ENCODE assay signal across 16 cellular contexts in the genomic region with DNA sequence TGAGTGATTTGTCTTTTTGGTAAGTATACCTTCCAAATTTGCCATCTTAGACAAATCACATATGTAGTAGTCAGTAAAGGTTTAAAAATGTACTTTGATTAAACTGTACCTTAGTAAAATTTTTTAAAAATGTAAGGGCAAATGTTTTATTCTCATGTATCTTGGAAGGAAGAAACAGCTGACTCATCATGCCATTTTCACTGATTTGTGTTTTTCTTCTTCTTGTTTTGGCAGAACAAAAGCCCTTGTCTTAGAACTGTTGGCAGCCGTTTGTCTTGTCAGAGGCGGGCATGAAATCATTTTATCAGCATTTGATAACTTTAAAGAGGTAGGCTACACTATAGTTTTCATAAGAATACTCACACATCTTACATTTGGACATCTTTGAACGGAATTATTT.
DNase-seq lines count a peak whose midpoint lies in the region; ATAC-seq, FAIRE-seq and TF ChIP-seq lines count a peak whose summit lies in the region.
"Had no signal": no experiment of that assay in that cellular context is flagged by ENCODE, and none has a peak within 500 bp of the region (broad histone marks: within the 10 kb centered on the region; RNA-seq: fewer than 3 reads in every experiment).

No MANE protein-coding gene starts in this region.

- TF ChIP-seq POLR2A in K562 (conservative IDR thresholded peaks at IDR 0.05) (no peak), prostate gland (IDR thresholded peaks at IDR 0.05) (no peak)

- POLR2A ChIA-PET in K562 (lab: Yijun Ruan, JAX), result interaction anchor here (1.3 kb wide), 1 partner anchor 9 kb away, joined by 3 read pairs; no protein-coding TSS in a partner anchor

- peak overlapping the region; percentile 57 for H3K27ac Mint-ChIP-seq in progenitor cell of endocrine pancreas
- H3K27ac Mint-ChIP-seq: activated CD8-positive, alpha-beta T cell treated with anti-CD3 and anti-CD28 coated beads, Interleukin-2, amount 10 ng/mL, durations not matched to agents 7 days and 5 days had no signal

- TF ChIP-seq EP300 in K562 (IDR thresholded peaks at IDR 0.05; ENCODE audit: low read length), result no peak

- H3K79me2 ChIP-seq in K562 (ENCODE audit: control insufficient read depth, insufficient read depth, low read length), result no peaks in the 10 kb centered on the region

- in situ Hi-C loops in K562 (cut with MboI), result no loop called here

- H3K27ac ChIP-seq in HUES6 (ENCODE audit: low read depth, low read length), result 0 out of 2 replicates have a peak overlapping the region, but pooled peaks have one; percentile 42
- no peak overlapping the region for H3K27ac ChIP-seq in K562 (ENCODE audit: extremely low read depth, low read depth, low read length)
- H3K27ac ChIP-seq in prostate gland, result no peak overlapping the region
- H3K27ac ChIP-seq: coronary artery, esophagus squamous epithelium, stomach, VCaP had no signal

- no peak overlapping the region for H3K4me3 ChIP-seq in HUES6 (ENCODE audit: low read depth, low read length)
- H3K4me3 ChIP-seq in K562, result no peak overlapping the region
- H3K4me3 ChIP-seq in fibroblast of the aortic adventitia (ENCODE audit: low read depth, low read length), result no peak overlapping the region
- no peak overlapping the region for H3K4me3 ChIP-seq in prostate gland
- H3K4me3 ChIP-seq: coronary artery, esophagus squamous epithelium, stomach had no signal

- no peaks in the 10 kb centered on the region for H3K27me3 Mint-ChIP-seq in progenitor cell of endocrine pancreas

- H3K27me3 ChIP-seq in HUES6 (ENCODE audit: control insufficient read depth, insufficient read depth, low read length) (no peaks in the 10 kb centered on the region), K562 (ENCODE audit: control insufficient read depth in 2 of 2, insufficient read depth in 2 of 2, low read length in 2 of 2) (no peaks in the 10 kb centered on the region), prostate gland (replicated peaks; ENCODE audit: insufficient read depth) (no peaks in the 10 kb centered on the region)
- H3K27me3 ChIP-seq: stomach had no signal

- BruUV-seq in K562 (replicated peaks; lab: Mats Ljungman, UMichigan), result no TSS peak

- intact Hi-C loops in K562 (cut with micrococcal nuclease) (no loop called here), prostate gland (cut with DNase I) (no loop called here)

- H3K36me3 ChIP-seq in HUES6 (ENCODE audit: control insufficient read depth, insufficient read depth, low read length), result peaks cover 11% of the 10 kb centered on the region
- no peaks in the 10 kb centered on the region for H3K36me3 ChIP-seq in K562 (ENCODE audit: control insufficient read depth, insufficient read depth, low read length)
- no peaks in the 10 kb centered on the region for H3K36me3 ChIP-seq in prostate gland

- no peak for ATAC-seq in K562
- ATAC-seq: activated CD8-positive, alpha-beta T cell treated with anti-CD3 and anti-CD28 coated beads, Interleukin-2, amount 10 ng/mL, durations not matched to agents 7 days and 5 days; left colon had no signal

- no peaks in the 10 kb centered on the region for H4K20me1 ChIP-seq in K562 (replicated peaks; ENCODE audit: control insufficient read depth, insufficient read depth, low read length)

- CTCF ChIA-PET in K562 (lab: Yijun Ruan, JAX; ENCODE audit: low intra/inter-chr PET ratio), result no interaction called here

- TF ChIP-seq CTCF in K562 (IDR thresholded peaks at IDR 0.05 in 2 of 3, conservative IDR thresholded peaks at IDR 0.05 in 1 of 3; ENCODE audit: insufficient read depth in 2 of 3, low read depth in 1 of 3, low read length in 3 of 3) (no peak), fibroblast of the aortic adventitia (IDR thresholded peaks at IDR 0.05; ENCODE audit: insufficient read depth, low read length) (no peak), progenitor cell of endocrine pancreas (IDR thresholded peaks at IDR 0.05; ENCODE audit: unreplicated experiment) (no peak), prostate gland (IDR thresholded peaks at IDR 0.05) (no peak)

- H3K9ac ChIP-seq in HUES6 (ENCODE audit: low read length), result no peak overlapping the region
- no peak overlapping the region for H3K9ac ChIP-seq in K562 (ENCODE audit: insufficient read depth in 1 of 2, low read depth in 2 of 2, low read length in 2 of 2)

- WGBS in K562 (ENCODE audit: insufficient coverage, low coverage, missing lambda C conversion rate), result 35% methylated on average over 3 of the region's 3 CpGs
- WGBS in prostate gland, result 27% methylated on average over 3 of the region's 3 CpGs

- H3K36me3 Mint-ChIP-seq in progenitor cell of endocrine pancreas (ENCODE audit: insufficient read depth), result peaks cover 14% of the 10 kb centered on the region

- H3K4me1 ChIP-seq in HUES6 (ENCODE audit: control insufficient read depth, insufficient read depth, low read length), result peaks cover 11% of the 10 kb centered on the region; the same call in 1 of the 2 replicates
- H3K4me1 ChIP-seq in K562 (replicated peaks in 1 of 2; ENCODE audit: control insufficient read depth in 2 of 2, insufficient read depth in 2 of 2, low read length in 2 of 2), result peaks cover 5 to 15% of the 10 kb centered on the region in 2 experiments; a peak in 3 of 5 replicates
- H3K4me1 ChIP-seq in prostate gland (replicated peaks), result no peaks in the 10 kb centered on the region

- H3K4me1 Mint-ChIP-seq in progenitor cell of endocrine pancreas (ENCODE audit: low read depth), result no peaks in the 10 kb centered on the region

- no peaks in the 10 kb centered on the region for H3K9me1 ChIP-seq in K562 (ENCODE audit: control insufficient read depth, insufficient read depth, low read length)

- FAIRE-seq in K562 (lab: Jason Lieb, UNC), result no peak

- DNase-seq in K562 (ENCODE audit: extremely low read depth in 1 of 4, low spot score in 3 of 4), result no peak
- peak; percentile 53 for DNase-seq in fibroblast of the aortic adventitia (ENCODE audit: low read depth)
- DNase-seq in progenitor cell of endocrine pancreas (ENCODE audit: low spot score, unreplicated experiment), result no peak
- no peak for DNase-seq in DMS114 treated with DMSO at 0.1 percent for 48 hours (lab: John Stamatoyannopoulos, UW; ENCODE audit: unreplicated experiment)
- no peak for DNase-seq in prostate gland (ENCODE audit: low spot score)
- DNase-seq in effector CD4-positive, alpha-beta T cell, result no peak
- DNase-seq in NOMO-1 treated with DMSO at 0.1 percent for 48 hours (lab: John Stamatoyannopoulos, UW; ENCODE audit: unreplicated experiment), result no peak
- DNase-seq: activated CD8-positive, alpha-beta T cell treated with anti-CD3 and anti-CD28 coated beads, Interleukin-2, amount 10 ng/mL, durations not matched to agents 7 days and 5 days; esophagus squamous epithelium; left colon; NCI-H1930; NCI-H510A treated with DMSO at 0.1 percent for 48 hours; stomach had no signal

- H3K9me3 ChIP-seq in HUES6 (ENCODE audit: control insufficient read depth, insufficient read depth, low read depth, low read length), result no peaks in the 10 kb centered on the region
- no peaks in the 10 kb centered on the region for H3K9me3 ChIP-seq in K562 (replicated peaks; ENCODE audit: control insufficient read depth, insufficient read depth, low read depth, low read length)
- no peaks in the 10 kb centered on the region for H3K9me3 ChIP-seq in prostate gland
- H3K9me3 ChIP-seq: esophagus squamous epithelium, stomach had no signal

- H3K4me3 Mint-ChIP-seq in progenitor cell of endocrine pancreas (ENCODE audit: low read depth), result no peak overlapping the region
- H3K4me3 Mint-ChIP-seq: activated CD8-positive, alpha-beta T cell treated with anti-CD3 and anti-CD28 coated beads, Interleukin-2, amount 10 ng/mL, durations not matched to agents 7 days and 5 days had no signal

- TF ChIP-seq RAD21 in K562 (CRISPR knock-in tag; conservative IDR thresholded peaks at IDR 0.05 in 1 of 2, IDR thresholded peaks at IDR 0.05 in 1 of 2), result no peak

- no peak overlapping the region for H2AFZ ChIP-seq in K562 (ENCODE audit: low read depth, low read length)

- H3K9me3 Mint-ChIP-seq in progenitor cell of endocrine pancreas (ENCODE audit: low read depth), result no peaks in the 10 kb centered on the region

- H3K4me2 ChIP-seq in K562 (ENCODE audit: insufficient read depth, low read length), result no peak overlapping the region

TF ChIP-seq in K562, 482 proteins besides CTCF, POLR2A, EP300 and RAD21:
- TF ChIP-seq ZNF316 (IDR thresholded peaks at IDR 0.05) (peak; percentile 98), MAFG (tag; conservative IDR thresholded peaks at IDR 0.05) (peak; percentile 98), MAFK (IDR thresholded peaks at IDR 0.05; ENCODE audit: low read length) (peak; percentile 93), NELFE (IDR thresholded peaks at IDR 0.05; ENCODE audit: insufficient read depth, insufficient read length) (no peak), C11orf30 (IDR thresholded peaks at IDR 0.05; ENCODE audit: low read depth) (peak; percentile 96), FOXJ2 (tag; IDR thresholded peaks at IDR 0.05) (peak; percentile 32; the same call in 1 of the 2 replicates), NFE2 (IDR thresholded peaks at IDR 0.05; ENCODE audit: low read depth) (peak; percentile 77), NUFIP1 (IDR thresholded peaks at IDR 0.05; ENCODE audit: partially characterized antibody) (no peak), CEBPG (CRISPR knock-in tag; IDR thresholded peaks at IDR 0.05) (no peak), CEBPG (tag; conservative IDR thresholded peaks at IDR 0.05 in 1 of 2, IDR thresholded peaks at IDR 0.05 in 1 of 2) (no peak), BACH1 (tag; IDR thresholded peaks at IDR 0.05) (0 out of 2 replicates have a peak, but pooled peaks have one; percentile 51), CREM (IDR thresholded peaks at IDR 0.05; ENCODE audit: low read depth) (no peak), NFE2L1 (tag; IDR thresholded peaks at IDR 0.05; ENCODE audit: borderline replicate concordance, low read depth) (peak; percentile 67), MAFF (IDR thresholded peaks at IDR 0.05; ENCODE audit: low read length) (peak; percentile 93)
